Comparison of ENCODE assay signal across 10 cellular contexts in the genomic region with DNA sequence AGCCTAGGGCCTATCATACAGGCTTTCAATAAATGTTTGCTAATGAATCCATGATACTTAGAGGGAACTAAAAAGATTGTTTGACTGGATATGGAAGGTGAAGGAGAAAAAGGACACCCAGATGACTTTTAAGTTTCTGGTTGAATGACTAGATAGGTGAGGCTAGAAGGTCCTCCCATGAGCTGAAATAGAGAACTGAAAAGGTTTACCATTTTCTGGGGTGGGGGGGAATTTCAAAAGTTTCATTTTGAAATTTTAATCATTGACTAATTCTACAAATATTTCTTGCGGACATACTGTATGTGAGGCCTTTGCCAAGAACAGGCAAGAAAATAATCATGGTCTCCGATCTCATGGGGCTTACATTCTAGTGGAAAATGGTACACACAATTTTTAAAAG. TPM values are rescaled to one million over a fixed set of nuclear protein-coding genes. Genes with fewer than 3 reads are reported as not detected.
DNase-seq lines count a peak whose midpoint lies in the region; ATAC-seq, FAIRE-seq and TF ChIP-seq lines count a peak whose summit lies in the region.
"Had no signal": no experiment of that assay in that cellular context is flagged by ENCODE, and none has a peak within 500 bp of the region (broad histone marks: within the 10 kb centered on the region; RNA-seq: fewer than 3 reads in every experiment).

No MANE protein-coding gene starts in this region.

- ATAC-seq in GM19438 (IDR thresholded peaks at IDR 0.05; ENCODE audit: low read depth, unreplicated experiment) (peak; percentile 67), HG02943 (IDR thresholded peaks at IDR 0.05; ENCODE audit: low read depth, unreplicated experiment) (peak; percentile 60), GM12878 (peak; percentile 82)

- peak overlapping the region; percentile 54; the same call in 1 of the 2 replicates for H3K4me2 ChIP-seq in GM12878 (ENCODE audit: control insufficient read depth, insufficient read depth)

- H3K9ac ChIP-seq in GM12878 (ENCODE audit: control insufficient read depth, insufficient read depth, low read length) = no peak overlapping the region

- H3K4me1 ChIP-seq in GM12878 (ENCODE audit: control insufficient read depth, insufficient read depth, low read length) (peaks cover 6% of the 10 kb centered on the region), stomach (peaks cover 0 to 18% (median 5%) of the 10 kb centered on the region in 4 donors)

- peaks cover 4 to 31% of the 10 kb centered on the region in 2 experiments; a peak in 3 of 4 replicates for H3K36me3 ChIP-seq in GM12878 (ENCODE audit: control insufficient read depth in 2 of 2, insufficient read depth in 2 of 2, low read length in 1 of 2)
- peaks cover 3 to 62% (median 51%) of the 10 kb centered on the region in 4 donors for H3K36me3 ChIP-seq in stomach

- TF ChIP-seq POLR2A in GM12878 (IDR thresholded peaks at IDR 0.05; ENCODE audit: low read depth, low read length) = no peak
- TF ChIP-seq POLR2A in stomach (IDR thresholded peaks at IDR 0.05) = no peak

- TF ChIP-seq EP300 in GM12878 (IDR thresholded peaks at IDR 0.05; ENCODE audit: borderline replicate concordance in 1 of 2, control insufficient read depth in 1 of 2, low read depth in 2 of 2, low read length in 2 of 2) (no peak), stomach (IDR thresholded peaks at IDR 0.05) (no peak)

- no peaks in the 10 kb centered on the region for H3K27me3 ChIP-seq in GM12878 (replicated peaks in 1 of 2; ENCODE audit: control insufficient read depth in 2 of 2, insufficient read depth in 2 of 2, low read length in 1 of 2)
- no peaks in the 10 kb centered on the region for H3K27me3 ChIP-seq in stomach
- H3K27me3 ChIP-seq: heart right ventricle had no signal

- 57% methylated on average over 2 of the region's 2 CpGs for WGBS in GM12878 (ENCODE audit: insufficient coverage, insufficient replicate concordance, low lambda C conversion rate, missing lambda C conversion rate)
- WGBS in stomach, 5 donors = 85 to 90% (median 88%) methylated on average over 2 of the region's 2 CpGs

- no peak for TF ChIP-seq CTCF in GM10248 (IDR thresholded peaks at IDR 0.05; ENCODE audit: control extremely low read depth, extremely low read depth, low read depth, missing control alignments)
- TF ChIP-seq CTCF in GM12878 (IDR thresholded peaks at IDR 0.05 in 2 of 3, conservative IDR thresholded peaks at IDR 0.05 in 1 of 3; ENCODE audit: control insufficient read depth in 2 of 3, extremely low read depth in 1 of 3, insufficient read depth in 1 of 3, low read depth in 3 of 3, low read length in 3 of 3) = no peak
- no peak for TF ChIP-seq CTCF in stomach (IDR thresholded peaks at IDR 0.05)

- POLR2A ChIA-PET in GM10248 (lab: Yijun Ruan, JAX) = no interaction called here
- POLR2A ChIA-PET in GM12878 (lab: Charles Lee) = interaction anchor here (0.6 kb wide), 1 partner anchor 17 kb away, joined by 3 read pairs; no protein-coding TSS in a partner anchor

- intact Hi-C loops in GM12878 (cut with micrococcal nuclease; ENCODE audit: unreplicated experiment) (no loop called here), stomach (cut with DNase I; ENCODE audit: low total_unique reads) (no loop called here)

- no peaks in the 10 kb centered on the region; the same call in 1 of the 2 replicates for H3K79me2 ChIP-seq in GM12878 (ENCODE audit: control insufficient read depth, insufficient read depth, low read length)

- BruUV-seq in GM12878 (replicated peaks; lab: Mats Ljungman, UMichigan) = TSS peak; percentile 35

- H3K4me3 ChIP-seq in GM12878 (no peak overlapping the region), stomach (no peak overlapping the region)
- H3K4me3 ChIP-seq: heart right ventricle had no signal

- H2AFZ ChIP-seq in GM12878 (ENCODE audit: control insufficient read depth, low read depth, low read length) = no peak overlapping the region

- peak; percentile 49 for DNase-seq in GM10248 (ENCODE audit: extremely low spot score)
- no peak for DNase-seq in GM12878 (ENCODE audit: low read depth, low spot score)
- no peak for DNase-seq in HTR-8/SVneo (ENCODE audit: insufficient read length, low spot score)
- no peak for DNase-seq in stomach
- DNase-seq in stimulated activated CD8-positive, alpha-beta memory T cell treated with anti-CD3 and anti-CD28 coated beads, Interleukin-4, amount 100 ng/mL, for 48 hours = no peak
- no peak for DNase-seq in activated naive CD4-positive, alpha-beta T cell (lab: John Stamatoyannopoulos, UW)
- DNase-seq: heart right ventricle, retina had no signal

- FAIRE-seq in GM12878 (lab: Jason Lieb, UNC) (no peak), HTR-8/SVneo (lab: Jason Lieb, UNC) (no peak)

- SMC1A ChIA-PET in GM12878 (lab: Charles Lee; ENCODE audit: uncharacterized antibody, unreplicated experiment) = no interaction called here

- CTCF ChIA-PET in GM10248 (lab: Yijun Ruan, JAX) = no interaction called here
- CTCF ChIA-PET in GM12878 (lab: Yijun Ruan, JAX) = interaction anchor here (0.6 to 6.7 kb wide), 2 partner anchors 31 to 1804 kb away, joined by 3 to 76 read pairs; no protein-coding TSS in a partner anchor

- H4K20me1 ChIP-seq in GM12878 (ENCODE audit: control insufficient read depth, insufficient read depth) = no peaks in the 10 kb centered on the region

- in situ Hi-C loops in GM12878 (cut with MboI) = no loop called here

- H3K9me3 ChIP-seq in GM12878 (replicated peaks; ENCODE audit: control insufficient read depth, insufficient read depth, low read length) (peaks cover 2% of the 10 kb centered on the region; the same call in 1 of the 3 replicates), stomach (no peaks in the 10 kb centered on the region)
- H3K9me3 ChIP-seq: heart right ventricle had no signal

- TF ChIP-seq RAD21 in GM12878 (IDR thresholded peaks at IDR 0.05; ENCODE audit: insufficient read depth, low read depth, low read length) = no peak

- H3K27ac ChIP-seq in GM12878 (ENCODE audit: control insufficient read depth, insufficient read depth) (no peak overlapping the region; the same call in 1 of the 2 replicates), stomach (no peak overlapping the region)
- H3K27ac ChIP-seq: heart right ventricle had no signal

- RAD21 ChIA-PET in GM12878 (lab: Charles Lee; ENCODE audit: unreplicated experiment) = no interaction called here

TF ChIP-seq in GM12878, 131 proteins besides CTCF, POLR2A, EP300 and RAD21 (continues in another document):
- TF ChIP-seq CREM (IDR thresholded peaks at IDR 0.05; ENCODE audit: low read depth) = no peak
- TF ChIP-seq CBX5 (IDR thresholded peaks at IDR 0.05; ENCODE audit: low read depth) = 0 out of 2 replicates have a peak, but pooled peaks have one; percentile 43
- TF ChIP-seq, protein P1, sequence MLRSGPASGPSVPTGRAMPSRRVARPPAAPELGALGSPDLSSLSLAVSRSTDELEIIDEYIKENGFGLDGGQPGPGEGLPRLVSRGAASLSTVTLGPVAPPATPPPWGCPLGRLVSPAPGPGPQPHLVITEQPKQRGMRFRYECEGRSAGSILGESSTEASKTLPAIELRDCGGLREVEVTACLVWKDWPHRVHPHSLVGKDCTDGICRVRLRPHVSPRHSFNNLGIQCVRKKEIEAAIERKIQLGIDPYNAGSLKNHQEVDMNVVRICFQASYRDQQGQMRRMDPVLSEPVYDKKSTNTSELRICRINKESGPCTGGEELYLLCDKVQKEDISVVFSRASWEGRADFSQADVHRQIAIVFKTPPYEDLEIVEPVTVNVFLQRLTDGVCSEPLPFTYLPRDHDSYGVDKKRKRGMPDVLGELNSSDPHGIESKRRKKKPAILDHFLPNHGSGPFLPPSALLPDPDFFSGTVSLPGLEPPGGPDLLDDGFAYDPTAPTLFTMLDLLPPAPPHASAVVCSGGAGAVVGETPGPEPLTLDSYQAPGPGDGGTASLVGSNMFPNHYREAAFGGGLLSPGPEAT (IDR thresholded peaks at IDR 0.05; ENCODE audit: low read depth) = 0 out of 2 replicates have a peak, but pooled peaks have one; percentile 26

RNA-seq across cellular contexts. Expression of a gene that starts 17.9 kb away (rescaled TPM):
- total RNA-seq in GM12878 (2013; cell fraction: nucleolus; rRNA removed) = 6.0 and 6.1 TPM in 2 replicates
- total RNA-seq in GM12878 (2014; rRNA removed) = 17.6 and 20.9 TPM in 2 replicates
- 16.5 and 18.6 TPM in 2 replicates for total RNA-seq in GM12878 (2014; rRNA removed; fragmentation: Illumina TruSeq; extraction: Trizol)
- total RNA-seq in GM12878 (2021) = 14.5 and 14.7 TPM in 2 replicates
- polyA plus RNA-seq in GM12878 (2011; ENCODE audit: low read depth) = 10.2 TPM
- 19.4 and 20.9 TPM in 2 replicates for polyA plus RNA-seq in GM12878 (2011; rRNA removed)
- 19.2 and 19.7 TPM in 2 replicates for polyA plus RNA-seq in GM12878 (2011; cell fraction: cytosol; rRNA removed)
- polyA plus RNA-seq in GM12878 (2011; cell fraction: nucleus; rRNA removed) = 7.8 and 8.2 TPM in 2 replicates
- 13.6 and 15.6 TPM in 2 replicates for polyA plus RNA-seq in GM12878 (2012)
- polyA plus RNA-seq in GM12878 (2014; fragmentation: Illumina TruSeq; extraction: Trizol) = 21.9 and 23.5 TPM in 2 replicates
- 1 to 10 TPM; 4.2 to 5.4 TPM for polyA plus RNA-seq in GM12878 (2014; fragmentation: Nextera tagmentation; extraction: Ambion mirVana)
- 12.7 and 13.3 TPM in 2 replicates for polyA plus RNA-seq in GM12878 (2014; rRNA removed)
- 10 to 100 TPM; 14.4 to 15.4 TPM for polyA plus RNA-seq in GM12878 (2016; fragmentation: Nextera tagmentation; extraction: Ambion mirVana)
- 30.5 and 31.1 TPM in 2 replicates for polyA minus RNA-seq in GM12878 (2011; rRNA and poly(A)+ RNA removed)
- 8.3 and 8.9 TPM in 2 replicates for polyA minus RNA-seq in GM12878 (2011; cell fraction: cytosol; rRNA and poly(A)+ RNA removed)
- 2.8 and 6.3 TPM in 2 replicates for polyA minus RNA-seq in GM12878 (2011; cell fraction: nucleus; rRNA and poly(A)+ RNA removed)
- 10 to 100 TPM in 1 of 5 donors, 1 to 10 TPM in 3, under 1 TPM in 1; 0.89 to 19.1 (median 7.5) TPM for total RNA-seq in stomach
- 1 to 10 TPM; 5.1 to 7.9 (median 7.5) TPM for polyA plus RNA-seq in stomach

RNA-seq across cellular contexts. Expression of a gene that starts 42.7 kb away (rescaled TPM):
- total RNA-seq in GM12878 (2013; cell fraction: nucleolus; rRNA removed) = 46.0 and 46.8 TPM in 2 replicates
- total RNA-seq in GM12878 (2014; rRNA removed) (18.3 and 23.5 TPM in 2 replicates), GM12878 (2014; rRNA removed; fragmentation: Illumina TruSeq; extraction: Trizol) (30.4 and 34.5 TPM in 2 replicates), GM12878 (2021) (14.2 and 18.3 TPM in 2 replicates), stomach (10 to 100 TPM in 4 of 5 donors, 1 to 10 TPM in 1; 6.4 to 47.2 (median 31.9) TPM)
- 11.6 TPM for polyA plus RNA-seq in GM12878 (2011; ENCODE audit: low read depth)
- polyA plus RNA-seq in GM12878 (2011; rRNA removed) (15.9 and 24.3 TPM in 2 replicates), GM12878 (2014; fragmentation: Illumina TruSeq; extraction: Trizol) (26.7 and 29.7 TPM in 2 replicates), GM12878 (2014; fragmentation: Nextera tagmentation; extraction: Ambion mirVana) (10 to 100 TPM; 18.9 to 24.0 TPM), GM12878 (2014; rRNA removed) (18.0 and 18.3 TPM in 2 replicates), GM12878 (2016; fragmentation: Nextera tagmentation; extraction: Ambion mirVana) (10 to 100 TPM; 28.3 to 32.2 TPM), stomach (10 to 100 TPM; 13.9 to 17.9 (median 14.9) TPM)
- 9.4 and 11.0 TPM in 2 replicates for polyA plus RNA-seq in GM12878 (2011; cell fraction: cytosol; rRNA removed)
- 4.7 and 7.2 TPM in 2 replicates for polyA plus RNA-seq in GM12878 (2011; cell fraction: nucleus; rRNA removed)
- polyA plus RNA-seq in GM12878 (2012) = 17.2 and 21.0 TPM in 2 replicates
- 15.5 and 20.0 TPM in 2 replicates for polyA minus RNA-seq in GM12878 (2011; rRNA and poly(A)+ RNA removed)
- 7.8 and 9.7 TPM in 2 replicates for polyA minus RNA-seq in GM12878 (2011; cell fraction: cytosol; rRNA and poly(A)+ RNA removed)
- polyA minus RNA-seq in GM12878 (2011; cell fraction: nucleus; rRNA and poly(A)+ RNA removed) = 11.8 and 20.0 TPM in 2 replicates
